8 cellular contexts compared by ENCODE assay signal in genomic region chr16:66548868-66549267, GRCh38. TPM values are rescaled to one million over a fixed set of nuclear protein-coding genes. Genes with fewer than 3 reads are reported as not detected.
DNase-seq lines count a peak whose midpoint lies in the region; ATAC-seq lines count a peak whose summit lies in the region.

No MANE protein-coding gene starts in this region.

- ATAC-seq in stimulated activated memory B cell treated with anti-CD40 and anti-IgM and Interleukin-4, amounts not matched to agents 10 μg/mL and 1 μg/mL and 100 μg/mL, for 72 hours: no peak
- no peak for ATAC-seq in GM19455 (IDR thresholded peaks at IDR 0.05; ENCODE audit: unreplicated experiment)

- H3K9ac ChIP-seq in HUES64 (ENCODE audit: low read depth, low read length) (peak overlapping the region; percentile 90), iPS-20b (ENCODE audit: low read depth, low read length) (peak overlapping the region; percentile 86; the same call in 1 of the 2 replicates)

- no peak for DNase-seq in GF-D8 (lab: John Stamatoyannopoulos, UW)
- DNase-seq in amygdala (lab: John Stamatoyannopoulos, UW): no peak
- DNase-seq in NCI-H2171 (lab: John Stamatoyannopoulos, UW): no peak

- H3K4me1 Mint-ChIP-seq in activated naive CD8-positive, alpha-beta T cell (ENCODE audit: low read depth): peaks cover 50% of the 10 kb centered on the region
- H3K4me1 Mint-ChIP-seq in stimulated activated memory B cell treated with anti-CD40 and anti-IgM and Interleukin-4, amounts not matched to agents 10 μg/mL and 1 μg/mL and 100 μg/mL, for 72 hours: peaks cover 80% of the 10 kb centered on the region

- peaks cover 5% of the 10 kb centered on the region; the same call in 1 of the 2 replicates for H3K4me1 ChIP-seq in HUES64 (ENCODE audit: insufficient read depth, low read length)
- peaks cover 5% of the 10 kb centered on the region; the same call in 1 of the 2 replicates for H3K4me1 ChIP-seq in iPS-20b (ENCODE audit: insufficient read depth, low read length)

- peak overlapping the region; percentile 85 for H3K27ac Mint-ChIP-seq in activated naive CD8-positive, alpha-beta T cell
- H3K27ac Mint-ChIP-seq in stimulated activated memory B cell treated with anti-CD40 and anti-IgM and Interleukin-4, amounts not matched to agents 10 μg/mL and 1 μg/mL and 100 μg/mL, for 72 hours: peak overlapping the region; percentile 50

- H3K27me3 ChIP-seq in HUES64 (ENCODE audit: insufficient read depth, low read length): peaks cover 8% of the 10 kb centered on the region
- H3K27me3 ChIP-seq in iPS-20b (ENCODE audit: insufficient read depth, low read length): peaks cover 22% of the 10 kb centered on the region

- H3K9me3 ChIP-seq in HUES64 (ENCODE audit: insufficient read depth, low read depth, low read length): no peaks in the 10 kb centered on the region
- H3K9me3 ChIP-seq in iPS-20b (ENCODE audit: insufficient read depth, low read depth, low read length): no peaks in the 10 kb centered on the region

- H3K36me3 ChIP-seq in HUES64 (ENCODE audit: insufficient read depth, low read length) (no peaks in the 10 kb centered on the region), iPS-20b (ENCODE audit: insufficient read depth, low read depth, low read length) (no peaks in the 10 kb centered on the region)

- H3K9me3 Mint-ChIP-seq in activated naive CD8-positive, alpha-beta T cell (ENCODE audit: low read depth): no peaks in the 10 kb centered on the region
- H3K9me3 Mint-ChIP-seq in stimulated activated memory B cell treated with anti-CD40 and anti-IgM and Interleukin-4, amounts not matched to agents 10 μg/mL and 1 μg/mL and 100 μg/mL, for 72 hours: no peaks in the 10 kb centered on the region

- no peaks in the 10 kb centered on the region for H3K27me3 Mint-ChIP-seq in activated naive CD8-positive, alpha-beta T cell
- no peaks in the 10 kb centered on the region for H3K27me3 Mint-ChIP-seq in stimulated activated memory B cell treated with anti-CD40 and anti-IgM and Interleukin-4, amounts not matched to agents 10 μg/mL and 1 μg/mL and 100 μg/mL, for 72 hours

- WGBS in HUES64: 92% methylated on average over 9 of the region's 9 CpGs

- H3K4me3 Mint-ChIP-seq in activated naive CD8-positive, alpha-beta T cell: peak overlapping the region; percentile 58
- peak overlapping the region; percentile 69 for H3K4me3 Mint-ChIP-seq in stimulated activated memory B cell treated with anti-CD40 and anti-IgM and Interleukin-4, amounts not matched to agents 10 μg/mL and 1 μg/mL and 100 μg/mL, for 72 hours

- H3K4me3 ChIP-seq in HUES64 (ENCODE audit: low read length): peak overlapping the region; percentile 69
- H3K4me3 ChIP-seq in iPS-20b (ENCODE audit: low read length): peak overlapping the region; percentile 78; the same call in 1 of the 2 replicates

- no peaks in the 10 kb centered on the region for H3K36me3 Mint-ChIP-seq in activated naive CD8-positive, alpha-beta T cell
- H3K36me3 Mint-ChIP-seq in stimulated activated memory B cell treated with anti-CD40 and anti-IgM and Interleukin-4, amounts not matched to agents 10 μg/mL and 1 μg/mL and 100 μg/mL, for 72 hours: no peaks in the 10 kb centered on the region

- H3K27ac ChIP-seq in HUES64 (ENCODE audit: low read depth, low read length): no peak overlapping the region
- no peak overlapping the region for H3K27ac ChIP-seq in iPS-20b (ENCODE audit: low read length)

RNA-seq across cellular contexts. Expression of gene TK2, which starts 1.1 kb away (rescaled TPM):
- polyA plus RNA-seq in HUES64 (2013, experiment 1 of 2): 3.2 TPM
- polyA plus RNA-seq in HUES64 (2013, experiment 2 of 2): 3.6 TPM

RNA-seq across cellular contexts. Expression of gene CKLF, which starts 3.5 kb away (rescaled TPM):
- polyA plus RNA-seq in HUES64 (2013, experiment 1 of 2): 32.8 TPM
- polyA plus RNA-seq in HUES64 (2013, experiment 2 of 2): 36.9 TPM

RNA-seq across cellular contexts. Expression of gene CMTM1, which starts 17.4 kb away (rescaled TPM):
- 2.7 TPM for polyA plus RNA-seq in HUES64 (2013, experiment 1 of 2)
- 4.2 TPM for polyA plus RNA-seq in HUES64 (2013, experiment 2 of 2)

RNA-seq across cellular contexts. Expression of gene CMTM2, which starts 30.4 kb away (rescaled TPM):
- not detected for polyA plus RNA-seq in HUES64 (2013, experiment 1 of 2)
- not detected for polyA plus RNA-seq in HUES64 (2013, experiment 2 of 2)

RNA-seq across cellular contexts. Expression of gene CMTM3, which starts 55.6 kb away (rescaled TPM):
- 38.6 TPM for polyA plus RNA-seq in HUES64 (2013, experiment 1 of 2)
- polyA plus RNA-seq in HUES64 (2013, experiment 2 of 2): 48.1 TPM
